1 cellular context compared by ENCODE assay signal in the genomic region with DNA sequence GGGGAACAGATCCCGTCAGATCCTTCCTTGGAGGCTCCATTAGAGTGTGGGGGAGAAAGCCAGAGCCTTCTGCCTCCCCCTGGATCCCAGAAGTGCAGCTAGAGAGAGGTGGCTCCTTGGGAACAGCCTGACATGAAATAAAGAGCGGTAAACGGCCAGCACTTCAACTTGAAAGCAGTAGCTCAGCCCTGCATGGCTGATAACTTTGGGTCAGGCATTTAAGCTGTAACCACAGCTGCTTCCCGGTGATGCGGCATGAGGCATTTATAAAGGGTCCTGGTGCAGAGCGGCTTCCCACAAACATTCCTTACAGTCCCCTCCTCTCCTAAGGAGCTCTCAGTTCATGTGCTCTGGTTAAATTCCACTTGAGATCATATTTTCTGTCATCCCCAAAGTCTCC.
TF ChIP-seq lines count a peak whose summit lies in the region.

No MANE protein-coding gene starts in this region.

TF ChIP-seq in GM23338, 12 proteins besides CTCF, POLR2A, EP300 and RAD21 (continued from another document):
- TF ChIP-seq STAT1 (IDR thresholded peaks at IDR 0.05; ENCODE audit: unreplicated experiment) (no peak), POLR2AphosphoS5 (IDR thresholded peaks at IDR 0.05; ENCODE audit: low read depth) (no peak), ZNF331 (CRISPR knock-in tag; IDR thresholded peaks at IDR 0.05; ENCODE audit: low read depth) (no peak), ETS1 (IDR thresholded peaks at IDR 0.05) (no peak), ZNF462 (CRISPR knock-in tag; IDR thresholded peaks at IDR 0.05) (no peak), EZH2phosphoT487 (IDR thresholded peaks at IDR 0.05; ENCODE audit: unreplicated experiment) (no peak), NANOG (IDR thresholded peaks at IDR 0.05; ENCODE audit: borderline replicate concordance) (no peak), ZNF114 (CRISPR knock-in tag; IDR thresholded peaks at IDR 0.05) (no peak)
